In genomic region chr2:101433465-101433864, GRCh38 we compare ENCODE assay signal across 23 cellular contexts. TPM values are rescaled to one million over a fixed set of nuclear protein-coding genes. Genes with fewer than 3 reads are reported as not detected.
"Had no signal": no experiment of that assay in that cellular context is flagged by ENCODE, and none has a peak within 500 bp of the region (broad histone marks: within the 10 kb centered on the region; RNA-seq: fewer than 3 reads in every experiment).

No MANE protein-coding gene starts in this region.

- H3K36me3 Mint-ChIP-seq: mesothelial cell of epicardium; stimulated activated memory B cell treated with anti-CD40 and anti-IgM and Interleukin-4, amounts not matched to agents 10 μg/mL and 1 μg/mL and 100 μg/mL, for 72 hours had no signal

- H3K9me3 ChIP-seq: esophagus squamous epithelium, heart right ventricle, spleen, testis, tibial nerve, upper lobe of right lung had no signal

- H3K4me3 ChIP-seq: esophagus squamous epithelium, spleen, testis, tibial nerve, upper lobe of right lung had no signal

- H3K27me3 ChIP-seq: esophagus squamous epithelium, spleen, testis, tibial nerve, upper lobe of right lung had no signal

- H3K4me1 ChIP-seq: spleen, upper lobe of right lung had no signal

- H3K4me1 Mint-ChIP-seq: stimulated activated memory B cell treated with anti-CD40 and anti-IgM and Interleukin-4, amounts not matched to agents 10 μg/mL and 1 μg/mL and 100 μg/mL, for 72 hours had no signal

- H3K27me3 Mint-ChIP-seq: stimulated activated naive CD8-positive, alpha-beta T cell treated with anti-CD3 and anti-CD28 coated beads, Interleukin-15, Interleukin-2, amounts not matched to agents 100 ng/mL and 50 ng/mL, for 24 hours had no signal

- H3K27ac ChIP-seq: esophagus squamous epithelium, spleen, testis, tibial nerve, upper lobe of right lung had no signal

- H3K9me3 Mint-ChIP-seq: mesothelial cell of epicardium; nephron progenitor cell; stimulated activated memory B cell treated with anti-CD40 and anti-IgM and Interleukin-4, amounts not matched to agents 10 μg/mL and 1 μg/mL and 100 μg/mL, for 72 hours; stimulated activated naive CD8-positive, alpha-beta T cell treated with anti-CD3 and anti-CD28 coated beads, Interleukin-15, Interleukin-2, amounts not matched to agents 100 ng/mL and 50 ng/mL, for 24 hours had no signal

- H3K36me3 ChIP-seq: esophagus squamous epithelium, heart right ventricle, spleen, tibial nerve, upper lobe of right lung had no signal

- DNase-seq: effector memory CD4-positive, alpha-beta T cell; esophagus squamous epithelium; heart right ventricle; hypothalamus; kidney glomerular epithelial cell; mammary epithelial cell; nephron progenitor cell; posterior cingulate gyrus; spleen; stimulated activated CD4-positive, alpha-beta T cell treated with anti-CD3 and anti-CD28 coated beads, Interleukin-15, amount 100 ng/mL, for 24 hours; stimulated activated CD4-positive, alpha-beta T cell treated with anti-CD3 and anti-CD28 coated beads, Interleukin-1b, Interleukin-23, amount 100 ng/mL, for 48 hours; stimulated activated CD4-positive, alpha-beta T cell treated with anti-CD3 and anti-CD28 coated beads, Interleukin-4, amount 100 ng/mL, for 24 hours; testis; upper lobe of right lung had no signal

- H3K27ac Mint-ChIP-seq: mesothelial cell of epicardium; nephron progenitor cell; stimulated activated memory B cell treated with anti-CD40 and anti-IgM and Interleukin-4, amounts not matched to agents 10 μg/mL and 1 μg/mL and 100 μg/mL, for 72 hours; stimulated activated naive CD8-positive, alpha-beta T cell treated with anti-CD3 and anti-CD28 coated beads, Interleukin-15, Interleukin-2, amounts not matched to agents 100 ng/mL and 50 ng/mL, for 24 hours had no signal

- H3K4me3 Mint-ChIP-seq: mesothelial cell of epicardium; stimulated activated memory B cell treated with anti-CD40 and anti-IgM and Interleukin-4, amounts not matched to agents 10 μg/mL and 1 μg/mL and 100 μg/mL, for 72 hours; stimulated activated naive CD8-positive, alpha-beta T cell treated with anti-CD3 and anti-CD28 coated beads, Interleukin-15, Interleukin-2, amounts not matched to agents 100 ng/mL and 50 ng/mL, for 24 hours had no signal

RNA-seq across cellular contexts. Expression of gene RFX8, which starts 41.4 kb away (rescaled TPM):
- total RNA-seq: epithelial cell of proximal tubule, left lobe of liver, upper lobe of right lung had no signal

RNA-seq across cellular contexts. Expression of gene CREG2, which starts 46.2 kb away (rescaled TPM):
- total RNA-seq: epithelial cell of proximal tubule, left lobe of liver, lower leg skin, sciatic nerve, subcutaneous adipose tissue, tibial nerve, upper lobe of right lung had no signal
- polyA plus RNA-seq: heart right ventricle, spleen had no signal
